Comparison of ENCODE assay signal across 9 cellular contexts in genomic region chr19:17847538-17848366, GRCh38. TPM values are rescaled to one million over a fixed set of nuclear protein-coding genes. Genes with fewer than 3 reads are reported as not detected.
DNase-seq lines count a peak whose midpoint lies in the region; ATAC-seq and TF ChIP-seq lines count a peak whose summit lies in the region.
"Had no signal": no experiment of that assay in that cellular context is flagged by ENCODE, and none has a peak within 500 bp of the region (broad histone marks: within the 10 kb centered on the region; RNA-seq: fewer than 3 reads in every experiment).

Gene JAK3 (minus strand): TSS chr19:17847982. CDS start chr19:17844417, 3,565 bp downstream.

- H3K9me3 ChIP-seq in lung (ENCODE audit: control insufficient read depth in 2 of 2, insufficient read depth in 1 of 2, low read length in 1 of 2): no peaks in the 10 kb centered on the region

- intact Hi-C loops in dendritic cell treated with granulocyte-macrophage colony-stimulating factor and Interleukin-4, amounts not matched to agents 40 ng/mL and 50 ng/mL, for 4 days (cut with micrococcal nuclease): no loop called here

- H3K27me3 Mint-ChIP-seq in IgD-negative memory B cell: no peaks in the 10 kb centered on the region
- H3K27me3 Mint-ChIP-seq in dendritic cell treated with granulocyte-macrophage colony-stimulating factor and Interleukin-4, amounts not matched to agents 40 ng/mL and 50 ng/mL, for 4 days: no peaks in the 10 kb centered on the region

- peak; percentile 57 for ATAC-seq in lung (ENCODE audit: insufficient read depth, low FRiP score)

- peak within 1 kb of the TSS in 1 of 2 donors; percentile 50 for H3K27ac ChIP-seq in lung (ENCODE audit: low read depth in 1 of 2, low read length in 1 of 2)
- H3K27ac ChIP-seq: 22Rv1 had no signal

- WGBS in lung, 2 donors: 4 to 6% methylated on average over 40 of the region's 40 CpGs

- H3K4me3 Mint-ChIP-seq in IgD-negative memory B cell: peak within 1 kb of the TSS; percentile 72 to 97 (median 91)
- peak within 1 kb of the TSS; percentile 72 for H3K4me3 Mint-ChIP-seq in dendritic cell treated with granulocyte-macrophage colony-stimulating factor and Interleukin-4, amounts not matched to agents 40 ng/mL and 50 ng/mL, for 4 days

- H3K27me3 ChIP-seq in lung (ENCODE audit: control insufficient read depth, insufficient read depth): no peaks in the 10 kb centered on the region

- DNase-seq in DMS53 (lab: John Stamatoyannopoulos, UW) (peak; percentile 41), DMS53 treated with DMSO at 0.1 percent for 48 hours (lab: John Stamatoyannopoulos, UW; ENCODE audit: unreplicated experiment) (no peak), lung (ENCODE audit: low spot score) (no peak), NCI-H446 treated with DMSO at 0.1 percent for 48 hours (lab: John Stamatoyannopoulos, UW) (no peak)
- peak; percentile 90 to 91 for DNase-seq in activated CD4-positive, alpha-beta T cell treated with anti-CD3 and anti-CD28 coated beads, Interleukin-2, amount 50 U/mL, for 4 hours
- peak; percentile 80 to 90 (median 87) for DNase-seq in stimulated activated CD4-positive, alpha-beta T cell treated with anti-CD3 and anti-CD28 coated beads, TNF-alpha, amount 100 ng/mL, for 24 hours (ENCODE audit: low read depth in 3 of 3)

- H3K4me1 Mint-ChIP-seq in IgD-negative memory B cell: peaks cover 28 to 41% (median 29%) of the 10 kb centered on the region in 3 donors
- H3K4me1 Mint-ChIP-seq in dendritic cell treated with granulocyte-macrophage colony-stimulating factor and Interleukin-4, amounts not matched to agents 40 ng/mL and 50 ng/mL, for 4 days (ENCODE audit: low read depth): peaks cover 75% of the 10 kb centered on the region

- H3K9me3 Mint-ChIP-seq in IgD-negative memory B cell: no peaks in the 10 kb centered on the region
- H3K9me3 Mint-ChIP-seq in dendritic cell treated with granulocyte-macrophage colony-stimulating factor and Interleukin-4, amounts not matched to agents 40 ng/mL and 50 ng/mL, for 4 days: no peaks in the 10 kb centered on the region

- peak within 1 kb of the TSS; percentile 5 for H3K4me3 ChIP-seq in lung

- H3K36me3 ChIP-seq in lung (ENCODE audit: control insufficient read depth in 2 of 2, insufficient read depth in 2 of 2, low read length in 2 of 2): peaks cover 0 to 6% of the 10 kb centered on the region in 2 donors

- peak within 1 kb of the TSS; percentile 81 to 99 (median 97) for H3K27ac Mint-ChIP-seq in IgD-negative memory B cell
- peak within 1 kb of the TSS; percentile 95 for H3K27ac Mint-ChIP-seq in dendritic cell treated with granulocyte-macrophage colony-stimulating factor and Interleukin-4, amounts not matched to agents 40 ng/mL and 50 ng/mL, for 4 days

- H3K36me3 Mint-ChIP-seq in IgD-negative memory B cell: no peaks in the 10 kb centered on the region
- H3K36me3 Mint-ChIP-seq in dendritic cell treated with granulocyte-macrophage colony-stimulating factor and Interleukin-4, amounts not matched to agents 40 ng/mL and 50 ng/mL, for 4 days (ENCODE audit: low read depth): peaks cover 11% of the 10 kb centered on the region

- peaks cover 0 to 7% of the 10 kb centered on the region in 2 donors for H3K4me1 ChIP-seq in lung (ENCODE audit: control insufficient read depth in 2 of 2, insufficient read depth in 2 of 2, low read length in 2 of 2)

- TF ChIP-seq CTCF in lung (IDR thresholded peaks at IDR 0.05; ENCODE audit: control extremely low read depth, extremely low read depth): no peak

RNA-seq across cellular contexts. Expression of gene JAK3, which starts in this region (rescaled TPM):
- polyA plus RNA-seq in IgD-negative memory B cell: 56.3 TPM
- 10 to 100 TPM; 17.3 to 18.8 TPM for total RNA-seq in lung
- 10 to 100 TPM in 1 of 2 donors, 1 to 10 TPM in 1; 5.2 to 32.5 TPM for polyA plus RNA-seq in lung

Comparison
In these comparisons a context has a peak if more than half of its experiments do, and no peak if none do; other contexts are left out.
1. DNase-seq: peak in DMS53 (single experiment), activated CD4-positive, alpha-beta T cell treated with anti-CD3 and anti-CD28 coated beads, Interleukin-2, amount 50 U/mL, for 4 hours (2 of 2) and stimulated activated CD4-positive, alpha-beta T cell treated with anti-CD3 and anti-CD28 coated beads, TNF-alpha, amount 100 ng/mL, for 24 hours (3 of 3); none in DMS53 treated with DMSO at 0.1 percent for 48 hours (single experiment), lung (single experiment) and NCI-H446 treated with DMSO at 0.1 percent for 48 hours (single experiment).